Comparison of ENCODE assay signal across 8 cellular contexts in genomic region chr12:51393676-51394545, GRCh38. TPM values are rescaled to one million over a fixed set of nuclear protein-coding genes. Genes with fewer than 3 reads are reported as not detected.
DNase-seq lines count a peak whose midpoint lies in the region; ATAC-seq, FAIRE-seq and TF ChIP-seq lines count a peak whose summit lies in the region.

No MANE protein-coding gene starts in this region.

- H3K27me3 Mint-ChIP-seq in T-cell: no peaks in the 10 kb centered on the region
- H3K27me3 Mint-ChIP-seq in nephron (ENCODE audit: low read depth): peaks cover 81% of the 10 kb centered on the region

- H3K36me3 Mint-ChIP-seq in T-cell (no peaks in the 10 kb centered on the region), nephron (ENCODE audit: low read depth) (no peaks in the 10 kb centered on the region)

- H3K9me3 ChIP-seq in kidney (ENCODE audit: control insufficient read depth in 1 of 2, low read length in 2 of 2): no peaks in the 10 kb centered on the region

- intact Hi-C loops in kidney (cut with DNase I): no loop called here

- CTCF ChIA-PET in T-cell (lab: Charles Lee): interaction anchor here (0.6 to 1.3 kb wide), 2 partner anchors 25 to 270 kb away, joined by 3 to 6 read pairs; no protein-coding TSS in a partner anchor

- peak overlapping the region; percentile 75 to 94 (median 87) for H3K4me3 Mint-ChIP-seq in T-cell
- peak overlapping the region; percentile 52 to 75 (median 53) for H3K4me3 Mint-ChIP-seq in nephron

- H3K9me3 Mint-ChIP-seq in T-cell (no peaks in the 10 kb centered on the region), nephron (no peaks in the 10 kb centered on the region)

- no peak overlapping the region for H3K27ac ChIP-seq in kidney (ENCODE audit: low read depth in 2 of 2, low read length in 2 of 2)

- no peak overlapping the region for H3K9ac ChIP-seq in kidney (ENCODE audit: low read length in 2 of 2)

- TF ChIP-seq CTCF in astrocyte of the cerebellum (IDR thresholded peaks at IDR 0.05; ENCODE audit: low read depth, low read length, missing control alignments) (no peak), nephron (IDR thresholded peaks at IDR 0.05; ENCODE audit: unreplicated experiment in 3 of 3) (no peak), kidney (IDR thresholded peaks at IDR 0.05; ENCODE audit: borderline replicate concordance, extremely low read depth, insufficient read depth) (no peak)

- H3K27ac Mint-ChIP-seq in T-cell (peak overlapping the region; percentile 89 to 96), nephron (peak overlapping the region in 1 of 3 experiments; percentile 29)

- H3K4me3 ChIP-seq in astrocyte of the cerebellum (ENCODE audit: low read depth, low read length) (no peak overlapping the region), kidney (ENCODE audit: low read length in 2 of 2) (no peak overlapping the region)

- DNase-seq in EL: peak; percentile 97
- DNase-seq in T-cell: peak in 28 of 34 experiments; percentile 20 to 57 (median 34)
- peak; percentile 9 for DNase-seq in astrocyte of the cerebellum (ENCODE audit: low read depth)
- no peak for DNase-seq in G401 (ENCODE audit: low spot score)
- DNase-seq in kidney: no peak
- no peak for DNase-seq in NCI-H510A (lab: John Stamatoyannopoulos, UW)

- FAIRE-seq in kidney (lab: Jason Lieb, UNC): no peak

- in situ Hi-C loops in astrocyte of the cerebellum (cut with HindIII; ENCODE audit: low sequenced_read_pairs) (no loop called here), G401 (cut with HindIII; ENCODE audit: low sequenced_read_pairs) (no loop called here)

- H3K4me1 Mint-ChIP-seq in T-cell: peaks cover 62 to 73% (median 69%) of the 10 kb centered on the region in 3 donors
- H3K4me1 Mint-ChIP-seq in nephron: peaks cover 8% of the 10 kb centered on the region

- ATAC-seq in T-cell (replicated peaks in 1 of 4) (peak; percentile 41 to 72 (median 66)), GM19035 (IDR thresholded peaks at IDR 0.05; ENCODE audit: unreplicated experiment) (no peak)

- POLR2A ChIA-PET in T-cell (lab: Charles Lee): interaction anchor here in 1 of 2 donors (0.6 kb wide), 1 partner anchor 1364 kb away, joined by 8 read pairs; no protein-coding TSS in a partner anchor

- H3K4me1 ChIP-seq in kidney (ENCODE audit: control insufficient read depth in 1 of 2, insufficient read depth in 1 of 2, low read depth in 1 of 2, low read length in 2 of 2): peaks cover 0 to 3% of the 10 kb centered on the region in 2 donors

- no peaks in the 10 kb centered on the region for H3K36me3 ChIP-seq in kidney (ENCODE audit: control insufficient read depth in 1 of 2, insufficient read depth in 2 of 2, low read length in 2 of 2)

RNA-seq across cellular contexts. Expression of gene GALNT6, which starts 2.7 kb away (rescaled TPM):
- total RNA-seq in T-cell (10 to 100 TPM in 2 of 5 donors, 1 to 10 TPM in 3; 5.3 to 19.6 (median 7.9) TPM), kidney (16.8 TPM)
- 5.8 and 18.1 TPM in 2 replicates for total RNA-seq in G401 (2014; rRNA removed; shearing (Covaris generic))
- 2.1 TPM for polyA plus RNA-seq in kidney (ENCODE audit: insufficient read depth, low read depth, low replicate concordance)

RNA-seq across cellular contexts. Expression of gene SLC4A8, which starts 30.7 kb away (rescaled TPM):
- total RNA-seq in T-cell: 1 to 10 TPM in 3 of 5 donors, under 1 TPM in 2; 0.82 to 3.3 (median 1.1) TPM
- 1.4 and 2.2 TPM in 2 replicates for total RNA-seq in G401 (2014; rRNA removed; shearing (Covaris generic))
- total RNA-seq in kidney: 2.4 TPM
- polyA plus RNA-seq in kidney (ENCODE audit: insufficient read depth, low read depth, low replicate concordance): 3.4 TPM

RNA-seq across cellular contexts. Expression of gene CELA1, which starts 47.4 kb away (rescaled TPM):
- total RNA-seq in T-cell (1 to 10 TPM in 2 of 5 donors, under 1 TPM in 3; 0.47 to 3.5 (median 0.88) TPM), kidney (not detected)
- total RNA-seq in G401 (2014; rRNA removed; shearing (Covaris generic)): not detected in 2 replicates
- not detected for polyA plus RNA-seq in kidney (ENCODE audit: insufficient read depth, low read depth, low replicate concordance)

Comparison
In these comparisons a context has a peak if more than half of its experiments do, and no peak if none do; other contexts are left out.
1. DNase-seq: peak in EL (single experiment), T-cell (28 of 34) and astrocyte of the cerebellum (single experiment); none in G401 (single experiment), kidney (single experiment) and NCI-H510A (single experiment).